In the genomic region with DNA sequence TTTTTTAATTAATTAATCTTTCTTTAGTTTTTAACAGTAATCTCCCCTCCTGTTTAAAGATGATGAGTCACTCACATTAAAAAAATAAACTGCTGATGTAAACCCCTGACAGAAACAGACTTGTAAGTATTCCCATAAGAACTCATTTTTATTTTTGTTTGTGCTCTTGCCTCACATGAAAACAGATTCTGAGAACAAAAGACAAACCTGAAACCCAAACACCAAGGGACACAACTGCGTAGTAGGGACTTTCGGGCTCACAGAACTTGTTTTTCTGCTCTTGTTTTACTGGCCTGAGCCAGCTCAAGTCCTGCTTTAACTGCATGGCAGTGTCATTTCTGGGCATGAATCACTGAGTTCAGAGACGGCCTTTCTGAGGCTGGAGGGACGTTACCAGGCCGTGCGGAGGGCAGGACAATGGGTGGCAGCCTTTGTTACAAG, we compare ENCODE assay signal across 8 cellular contexts.
DNase-seq lines count a peak whose midpoint lies in the region; ATAC-seq, FAIRE-seq and TF ChIP-seq lines count a peak whose summit lies in the region.

No MANE protein-coding gene starts in this region.

- peaks cover 73% of the 10 kb centered on the region for H3K36me3 Mint-ChIP-seq in activated naive CD8-positive, alpha-beta T cell treated with anti-CD3 and anti-CD28 coated beads for 36 hours
- H3K36me3 Mint-ChIP-seq in glutamatergic neuron (ENCODE audit: unreplicated experiment): no peaks in the 10 kb centered on the region

- H3K4me3 ChIP-seq in pancreas: no peak overlapping the region

- intact Hi-C loops in Right ventricle myocardium inferior (cut with DNase I) (no loop called here), cardiac septum (cut with DNase I) (loop anchor here (5.0 kb wide), 2 partner anchors 80 to 120 kb away; no protein-coding TSS in a partner anchor), pancreas (cut with DNase I) (no loop called here)

- peak overlapping the region; percentile 92 for H3K27ac Mint-ChIP-seq in activated naive CD8-positive, alpha-beta T cell treated with anti-CD3 and anti-CD28 coated beads for 36 hours
- H3K27ac Mint-ChIP-seq in glutamatergic neuron (ENCODE audit: unreplicated experiment): no peak overlapping the region

- peaks cover 0 to 32% (median 7%) of the 10 kb centered on the region in 3 donors for H3K36me3 ChIP-seq in pancreas

- H3K4me1 Mint-ChIP-seq in activated naive CD8-positive, alpha-beta T cell treated with anti-CD3 and anti-CD28 coated beads for 36 hours: peaks cover 67% of the 10 kb centered on the region
- H3K4me1 Mint-ChIP-seq in glutamatergic neuron (ENCODE audit: low read depth, unreplicated experiment): peaks cover 15% of the 10 kb centered on the region

- H3K27ac ChIP-seq in pancreas: peak overlapping the region in 3 of 4 donors; percentile 25 to 75 (median 75)

- no peaks in the 10 kb centered on the region for H3K27me3 ChIP-seq in pancreas

- ATAC-seq in Right ventricle myocardium inferior: peak; percentile 63
- ATAC-seq in pancreas: peak; percentile 59 to 89 (median 80)
- ATAC-seq in HG03025 (IDR thresholded peaks at IDR 0.05; ENCODE audit: low FRiP score, unreplicated experiment): no peak

- TF ChIP-seq CTCF in glutamatergic neuron (IDR thresholded peaks at IDR 0.05; ENCODE audit: partially characterized antibody, unreplicated experiment) (no peak), pancreas (IDR thresholded peaks at IDR 0.05) (no peak)

- no peaks in the 10 kb centered on the region for H3K27me3 Mint-ChIP-seq in activated naive CD8-positive, alpha-beta T cell treated with anti-CD3 and anti-CD28 coated beads for 36 hours
- H3K27me3 Mint-ChIP-seq in glutamatergic neuron (ENCODE audit: unreplicated experiment): no peaks in the 10 kb centered on the region

- DNase-seq in Right ventricle myocardium inferior (ENCODE audit: missing footprints): no peak
- no peak for DNase-seq in cardiac septum (ENCODE audit: low spot score)
- DNase-seq in HS-27A (ENCODE audit: low read depth): peak; percentile 47
- DNase-seq in activated naive CD8-positive, alpha-beta T cell treated with anti-CD3 and anti-CD28 coated beads for 36 hours: peak; percentile 18
- peak; percentile 23 for DNase-seq in glutamatergic neuron
- DNase-seq in pancreas: peak in 4 of 6 donors; percentile 12 to 61 (median 44)
- DNase-seq in HuH-7.5 (ENCODE audit: low spot score): no peak

- 60 to 71% methylated on average over 6 of the region's 6 CpGs for WGBS in pancreas, 2 donors

- H3K9me3 Mint-ChIP-seq in activated naive CD8-positive, alpha-beta T cell treated with anti-CD3 and anti-CD28 coated beads for 36 hours: no peaks in the 10 kb centered on the region
- H3K9me3 Mint-ChIP-seq in glutamatergic neuron (ENCODE audit: unreplicated experiment): no peaks in the 10 kb centered on the region

- H3K4me1 ChIP-seq in pancreas: peaks cover 0 to 24% (median 19%) of the 10 kb centered on the region in 3 donors

- H3K9me3 ChIP-seq in pancreas: no peaks in the 10 kb centered on the region

- no peak for FAIRE-seq in pancreas (lab: Jason Lieb, UNC)

- H3K4me3 Mint-ChIP-seq in activated naive CD8-positive, alpha-beta T cell treated with anti-CD3 and anti-CD28 coated beads for 36 hours: peak overlapping the region; percentile 25
- no peak overlapping the region for H3K4me3 Mint-ChIP-seq in glutamatergic neuron (ENCODE audit: unreplicated experiment)

Comparison
In these comparisons a context has a peak if more than half of its experiments do, and no peak if none do; other contexts are left out.
1. DNase-seq: peak in HS-27A (single experiment), activated naive CD8-positive, alpha-beta T cell treated with anti-CD3 and anti-CD28 coated beads for 36 hours (single experiment), glutamatergic neuron (single experiment) and pancreas (4 of 6); none in Right ventricle myocardium inferior (single experiment), cardiac septum (single experiment) and HuH-7.5 (single experiment).